21 cellular contexts compared by ENCODE assay signal in genomic region chr3:183393625-183394024, GRCh38.
"Had no signal": no experiment of that assay in that cellular context is flagged by ENCODE, and none has a peak within 500 bp of the region (broad histone marks: within the 10 kb centered on the region; RNA-seq: fewer than 3 reads in every experiment).

No MANE protein-coding gene starts in this region.

- H3K27me3 ChIP-seq: gastrocnemius medialis, uterus had no signal

- H3K27ac ChIP-seq: heart right ventricle, skin epidermis, tibial artery, uterus, WERI-Rb-1 had no signal

- DNase-seq: activated CD4-positive, alpha-beta memory T cell treated with anti-CD3 and anti-CD28 coated beads for 36 hours; activated CD4-positive, alpha-beta T cell treated with anti-CD3 and anti-CD28 coated beads for 36 hours; activated CD8-positive, alpha-beta memory T cell treated with anti-CD3 and anti-CD28 coated beads, Interleukin-2, amount 10 ng/mL, durations not matched to agents 7 days and 5 days; activated gamma-delta T cell treated with Interleukin-2 at 50 U/mL for 16 hours; activated T-cell treated with anti-CD3 and anti-CD28 coated beads, Interleukin-2, amount 50 U/mL, for 72 hours; amniotic stem cell; cortex of kidney; effector CD8-positive, alpha-beta T cell; gastrocnemius medialis; heart right ventricle; mucosa of descending colon; naive thymus-derived CD8-positive, alpha-beta T cell; occipital lobe; stimulated activated CD4-positive, alpha-beta T cell treated with anti-CD3 and anti-CD28 coated beads, Interleukin-15, amount 100 ng/mL, for 24 hours; stimulated activated CD4-positive, alpha-beta T cell treated with anti-CD3 and anti-CD28 coated beads, Interleukin-4, amount 100 ng/mL, for 1 hour; stimulated activated naive B cell treated with anti-CD40 and anti-IgM and Interleukin-4, amounts not matched to agents 10 μg/mL and 1 μg/mL and 100 μg/mL, for 72 hours; tibial artery; uterus; WERI-Rb-1 had no signal

- ATAC-seq: activated CD4-positive, alpha-beta T cell treated with anti-CD3 and anti-CD28 coated beads for 36 hours; activated CD8-positive, alpha-beta memory T cell treated with anti-CD3 and anti-CD28 coated beads, Interleukin-2, amount 10 ng/mL, durations not matched to agents 7 days and 5 days; activated T-cell treated with anti-CD3 and anti-CD28 coated beads, Interleukin-2, amount 50 U/mL, for 72 hours; left lobe of liver; mucosa of descending colon; naive thymus-derived CD8-positive, alpha-beta T cell; stimulated activated naive B cell treated with anti-CD40 and anti-IgM and Interleukin-4, amounts not matched to agents 10 μg/mL and 1 μg/mL and 100 μg/mL, for 72 hours had no signal

- H3K4me1 ChIP-seq: heart right ventricle, tibial artery, uterus had no signal

- H3K4me3 ChIP-seq: gastrocnemius medialis, heart right ventricle, mucosa of descending colon, skin epidermis, tibial artery, uterus had no signal

- H3K9me3 ChIP-seq: gastrocnemius medialis, heart right ventricle, mucosa of descending colon, tibial artery, uterus had no signal

- H3K36me3 ChIP-seq: gastrocnemius medialis, heart right ventricle, tibial artery, uterus, WERI-Rb-1 had no signal
